In the genomic region with DNA sequence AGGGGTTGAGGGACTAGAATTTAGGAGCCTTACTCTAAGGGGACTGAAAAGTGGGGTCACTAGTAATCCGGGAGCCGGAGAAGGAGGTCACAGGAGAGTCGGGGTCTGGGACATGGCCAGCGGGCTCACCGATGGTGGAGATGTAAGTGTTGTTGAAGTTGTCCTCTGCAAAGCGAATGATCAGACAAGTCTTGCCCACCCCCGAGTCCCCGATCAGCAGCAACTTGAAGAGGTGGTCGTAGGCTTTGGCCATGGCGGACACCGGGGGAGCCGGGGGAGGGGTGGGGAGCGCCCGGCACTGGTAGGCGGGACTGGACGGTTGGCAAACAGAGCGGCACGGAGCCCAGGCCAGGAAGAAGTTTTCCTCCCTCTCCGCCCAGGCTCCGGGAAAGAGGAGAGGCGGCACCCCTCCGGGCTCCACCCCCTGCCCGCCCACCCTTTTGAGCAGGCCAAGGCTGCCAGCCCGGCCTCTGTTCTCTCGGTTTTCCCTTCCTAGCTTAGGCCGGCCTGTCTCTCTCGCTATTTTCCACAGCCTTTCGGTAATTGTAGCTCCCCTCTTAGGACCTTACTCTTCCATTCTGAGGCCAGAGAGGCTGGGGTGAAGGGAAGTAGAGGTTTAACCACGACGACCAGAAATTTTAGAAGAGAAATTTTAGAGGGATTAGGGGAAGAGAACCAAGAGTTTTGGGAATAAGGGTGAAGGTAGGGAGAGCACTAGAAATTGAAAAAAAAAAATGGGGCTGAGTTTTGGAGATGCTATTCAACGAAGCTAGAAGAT, we compare ENCODE assay signal across 8 cellular contexts. TPM values are rescaled to one million over a fixed set of nuclear protein-coding genes. Genes with fewer than 3 reads are reported as not detected.
DNase-seq lines count a peak whose midpoint lies in the region; ATAC-seq and TF ChIP-seq lines count a peak whose summit lies in the region.

TSS of gene RAB13 (minus strand) at position 356 of the 778 bp plus-strand sequence. CDS start at position 253, 103 bp downstream.

- peaks cover 14% of the 10 kb centered on the region for H3K36me3 ChIP-seq in ACC112 (ENCODE audit: insufficient read depth, low read length)
- peaks cover 26% of the 10 kb centered on the region for H3K36me3 ChIP-seq in adipocyte (ENCODE audit: control insufficient read depth, insufficient read depth, low read length, severe bottlenecking)
- H3K36me3 ChIP-seq in neuronal stem cell (replicated peaks in 1 of 2; ENCODE audit: control insufficient read depth in 2 of 2, insufficient read depth in 2 of 2, low read length in 2 of 2) = peaks cover 7 to 34% of the 10 kb centered on the region in 2 donors

- H4K91ac ChIP-seq in neuronal stem cell (ENCODE audit: low read depth, low read length, poor library complexity) = no peak within 1 kb of the TSS

- peak within 1 kb of the TSS; percentile 83 for H3K4me2 ChIP-seq in neuronal stem cell (ENCODE audit: insufficient read depth, low read length, poor library complexity, severe bottlenecking)

- no peak within 1 kb of the TSS for H2BK5ac ChIP-seq in neuronal stem cell (ENCODE audit: low read length)

- H3K4me1 ChIP-seq in ACC112 (ENCODE audit: control insufficient read depth, insufficient read depth, low read length, unreplicated experiment) (peaks cover 12% of the 10 kb centered on the region), adipocyte (ENCODE audit: control insufficient read depth, insufficient read depth, low read length) (peaks cover 10% of the 10 kb centered on the region), neuronal stem cell (ENCODE audit: control insufficient read depth in 2 of 2, insufficient read depth in 1 of 2, low read depth in 1 of 2, low read length in 2 of 2) (peaks cover 6% of the 10 kb centered on the region in 2 donors)

- H3K9ac ChIP-seq in adipocyte (ENCODE audit: low read length) (peak within 1 kb of the TSS; percentile 100), neuronal stem cell (ENCODE audit: low read depth, low read length, poor library complexity) (peak within 1 kb of the TSS; percentile 90)

- H3K27ac ChIP-seq in ACC112 (ENCODE audit: low read depth, low read length) (peak within 1 kb of the TSS; percentile 85), neuronal stem cell (replicated peaks; ENCODE audit: low read length) (peak within 1 kb of the TSS; percentile 67)

- H2AFZ ChIP-seq in ACC112 (ENCODE audit: low read length, unreplicated experiment) = peak within 1 kb of the TSS; percentile 99
- H2AFZ ChIP-seq in neuronal stem cell (ENCODE audit: low read length) = peak within 1 kb of the TSS; percentile 85

- H4K8ac ChIP-seq in neuronal stem cell (ENCODE audit: low read depth, low read length) = no peak within 1 kb of the TSS

- no peak for ATAC-seq in activated CD4-positive, CD25-positive, alpha-beta regulatory T cell treated with anti-CD3 and anti-CD28 coated beads, Interleukin-2, amount 50 U/mL, for 24 hours

- H3K79me1 ChIP-seq in neuronal stem cell (ENCODE audit: low read depth, low read length) = peaks cover 5% of the 10 kb centered on the region

- no CpG with 5 or more reads among the region's 31 CpGs for WGBS in neuronal stem cell (ENCODE audit: extremely low coverage in 2 of 2, insufficient read length in 2 of 2, insufficient replicate concordance in 1 of 2), 2 donors

- no peak within 1 kb of the TSS for H3K14ac ChIP-seq in neuronal stem cell (ENCODE audit: low read length)

- TF ChIP-seq CTCF in GM12865 (IDR thresholded peaks at IDR 0.05; ENCODE audit: insufficient read depth, low read depth, low read length, missing control alignments) = no peak

- H3K23ac ChIP-seq in neuronal stem cell (ENCODE audit: low read depth, low read length, poor library complexity) = peak within 1 kb of the TSS; percentile 76

- no peak within 1 kb of the TSS for H2BK120ac ChIP-seq in neuronal stem cell (ENCODE audit: low read depth, low read length)

- H2AK5ac ChIP-seq in neuronal stem cell (ENCODE audit: low read depth, low read length) = no peak within 1 kb of the TSS

- no peaks in the 10 kb centered on the region for H3K27me3 ChIP-seq in ACC112 (ENCODE audit: insufficient read depth, low read length)
- no peaks in the 10 kb centered on the region for H3K27me3 ChIP-seq in adipocyte (replicated peaks; ENCODE audit: control insufficient read depth, insufficient read depth, low read length)
- H3K27me3 ChIP-seq in neuronal stem cell (ENCODE audit: control insufficient read depth in 3 of 3, insufficient read depth in 3 of 3, low read depth in 1 of 3, low read length in 3 of 3) = no peaks in the 10 kb centered on the region

- H2BK12ac ChIP-seq in neuronal stem cell (ENCODE audit: low read length) = no peak within 1 kb of the TSS

- H3K4me3 ChIP-seq in ACC112 (ENCODE audit: low read depth, low read length) (peak within 1 kb of the TSS; percentile 85), GM12865 (ENCODE audit: low read depth, low read length) (peak within 1 kb of the TSS; percentile 52), adipocyte (ENCODE audit: low read length) (peak within 1 kb of the TSS; percentile 97), neuronal stem cell (ENCODE audit: low read length in 2 of 2) (peak within 1 kb of the TSS; percentile 77 to 81)

- no peak within 1 kb of the TSS for H2BK15ac ChIP-seq in neuronal stem cell (ENCODE audit: low read length)

- H3K79me2 ChIP-seq in ACC112 (ENCODE audit: control insufficient read depth, insufficient read depth, low read length, unreplicated experiment) = peaks cover 38% of the 10 kb centered on the region

- DNase-seq in GM12865 (ENCODE audit: low read depth) (peak; percentile 48), NCI-H226 (peak; percentile 78), adipocyte (ENCODE audit: low read depth) (peak; percentile 97), glomerular visceral epithelial cell (ENCODE audit: extremely low spot score) (peak; percentile 93), neuronal stem cell (ENCODE audit: low spot score) (peak; percentile 74), GM19238 (ENCODE audit: insufficient read length, low spot score) (no peak)

- no peak within 1 kb of the TSS for H3K18ac ChIP-seq in neuronal stem cell (ENCODE audit: low read length)

- H3K4ac ChIP-seq in neuronal stem cell (ENCODE audit: low read length) = no peak within 1 kb of the TSS

- H3K9me3 ChIP-seq in adipocyte (ENCODE audit: control insufficient read depth, low read length) = no peaks in the 10 kb centered on the region
- peaks cover 0 to 2% of the 10 kb centered on the region in 2 donors for H3K9me3 ChIP-seq in neuronal stem cell (replicated peaks in 1 of 2; ENCODE audit: control insufficient read depth in 2 of 2, insufficient read depth in 1 of 2, low read depth in 1 of 2, low read length in 2 of 2)

RNA-seq across cellular contexts. Expression of gene RAB13, which starts in this region (rescaled TPM):
- 104 TPM for polyA plus RNA-seq in neuronal stem cell (2013, experiment 1 of 2)
- 104 TPM for polyA plus RNA-seq in neuronal stem cell (2013, experiment 2 of 2)
